In the genomic region with DNA sequence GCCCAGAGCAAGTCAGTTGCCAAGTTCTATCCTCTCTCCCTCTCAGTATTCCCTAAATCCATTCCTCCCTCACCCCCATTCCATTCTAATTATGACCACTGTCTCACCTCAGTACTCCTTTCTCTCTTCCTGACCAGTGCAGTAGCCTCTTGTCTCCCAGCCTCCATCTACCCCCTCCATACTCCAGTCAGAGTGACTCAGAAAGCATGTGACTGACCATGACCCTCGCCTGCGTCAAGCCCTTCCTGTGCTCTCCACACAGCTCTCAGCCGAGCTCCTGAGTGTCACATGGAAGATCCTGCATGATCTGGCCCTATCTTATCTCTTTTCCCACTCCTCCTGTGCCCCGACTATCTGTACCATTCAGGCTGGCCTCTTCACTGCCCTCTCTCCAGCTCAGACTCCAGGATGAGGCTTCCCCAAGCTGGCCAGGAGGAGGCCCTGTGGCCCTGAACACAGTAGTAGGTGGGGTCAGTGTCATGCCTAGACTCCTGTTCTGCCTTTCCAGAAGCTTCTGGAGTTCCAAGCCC, we compare ENCODE assay signal across 1 cellular context.
TF ChIP-seq lines count a peak whose summit lies in the region.

No MANE protein-coding gene starts in this region.

TF ChIP-seq in K562, 482 proteins besides CTCF, POLR2A, EP300 and RAD21 (continued from another document and continues in another):
- TF ChIP-seq CREB3L1 (IDR thresholded peaks at IDR 0.05; ENCODE audit: borderline replicate concordance, low read depth), result peak; percentile 47; the same call in 1 of the 2 replicates
- peak in 1 of 2 experiments; percentile 46; a peak in 2 of 4 replicates for TF ChIP-seq FOXA3 (CRISPR knock-in tag; conservative IDR thresholded peaks at IDR 0.05 in 1 of 2, IDR thresholded peaks at IDR 0.05 in 1 of 2)
- TF ChIP-seq, protein P1, sequence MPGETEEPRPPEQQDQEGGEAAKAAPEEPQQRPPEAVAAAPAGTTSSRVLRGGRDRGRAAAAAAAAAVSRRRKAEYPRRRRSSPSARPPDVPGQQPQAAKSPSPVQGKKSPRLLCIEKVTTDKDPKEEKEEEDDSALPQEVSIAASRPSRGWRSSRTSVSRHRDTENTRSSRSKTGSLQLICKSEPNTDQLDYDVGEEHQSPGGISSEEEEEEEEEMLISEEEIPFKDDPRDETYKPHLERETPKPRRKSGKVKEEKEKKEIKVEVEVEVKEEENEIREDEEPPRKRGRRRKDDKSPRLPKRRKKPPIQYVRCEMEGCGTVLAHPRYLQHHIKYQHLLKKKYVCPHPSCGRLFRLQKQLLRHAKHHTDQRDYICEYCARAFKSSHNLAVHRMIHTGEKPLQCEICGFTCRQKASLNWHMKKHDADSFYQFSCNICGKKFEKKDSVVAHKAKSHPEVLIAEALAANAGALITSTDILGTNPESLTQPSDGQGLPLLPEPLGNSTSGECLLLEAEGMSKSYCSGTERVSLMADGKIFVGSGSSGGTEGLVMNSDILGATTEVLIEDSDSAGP (CRISPR knock-in tag; IDR thresholded peaks at IDR 0.05), result no peak
- peak; percentile 59; the same call in 1 of the 2 replicates for TF ChIP-seq ATF4 (CRISPR knock-in tag; IDR thresholded peaks at IDR 0.05)
- TF ChIP-seq, protein P2, sequence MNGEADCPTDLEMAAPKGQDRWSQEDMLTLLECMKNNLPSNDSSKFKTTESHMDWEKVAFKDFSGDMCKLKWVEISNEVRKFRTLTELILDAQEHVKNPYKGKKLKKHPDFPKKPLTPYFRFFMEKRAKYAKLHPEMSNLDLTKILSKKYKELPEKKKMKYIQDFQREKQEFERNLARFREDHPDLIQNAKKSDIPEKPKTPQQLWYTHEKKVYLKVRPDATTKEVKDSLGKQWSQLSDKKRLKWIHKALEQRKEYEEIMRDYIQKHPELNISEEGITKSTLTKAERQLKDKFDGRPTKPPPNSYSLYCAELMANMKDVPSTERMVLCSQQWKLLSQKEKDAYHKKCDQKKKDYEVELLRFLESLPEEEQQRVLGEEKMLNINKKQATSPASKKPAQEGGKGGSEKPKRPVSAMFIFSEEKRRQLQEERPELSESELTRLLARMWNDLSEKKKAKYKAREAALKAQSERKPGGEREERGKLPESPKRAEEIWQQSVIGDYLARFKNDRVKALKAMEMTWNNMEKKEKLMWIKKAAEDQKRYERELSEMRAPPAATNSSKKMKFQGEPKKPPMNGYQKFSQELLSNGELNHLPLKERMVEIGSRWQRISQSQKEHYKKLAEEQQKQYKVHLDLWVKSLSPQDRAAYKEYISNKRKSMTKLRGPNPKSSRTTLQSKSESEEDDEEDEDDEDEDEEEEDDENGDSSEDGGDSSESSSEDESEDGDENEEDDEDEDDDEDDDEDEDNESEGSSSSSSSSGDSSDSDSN (IDR thresholded peaks at IDR 0.05; ENCODE audit: borderline replicate concordance in 1 of 2, low read depth in 2 of 2, low read length in 2 of 2), result 0 out of 4 replicates have a peak, but pooled peaks of 1 of the 2 experiments have one; percentile 27
- peak; percentile 75 for TF ChIP-seq GATAD2A (IDR thresholded peaks at IDR 0.05)
- peak; percentile 45; the same call in 1 of the 2 replicates for TF ChIP-seq TARDBP (IDR thresholded peaks at IDR 0.05)
- no peak for TF ChIP-seq TEAD2 (tag; IDR thresholded peaks at IDR 0.05)
- TF ChIP-seq ELK3 (CRISPR knock-in tag; IDR thresholded peaks at IDR 0.05), result no peak
- TF ChIP-seq HLTF (IDR thresholded peaks at IDR 0.05), result peak; percentile 92
- TF ChIP-seq MGA (IDR thresholded peaks at IDR 0.05), result peak; percentile 95
- TF ChIP-seq ZBTB8A (IDR thresholded peaks at IDR 0.05; ENCODE audit: partially characterized antibody), result no peak
- no peak for TF ChIP-seq GABPB2 (CRISPR knock-in tag; conservative IDR thresholded peaks at IDR 0.05)
- no peak for TF ChIP-seq SREBF2 (CRISPR knock-in tag; IDR thresholded peaks at IDR 0.05)
- peak; percentile 87 for TF ChIP-seq MAX (CRISPR knock-in tag; IDR thresholded peaks at IDR 0.05)
- peak; percentile 73 for TF ChIP-seq ETV5 (CRISPR knock-in tag; IDR thresholded peaks at IDR 0.05; ENCODE audit: low read depth)
- no peak for TF ChIP-seq MCM3 (IDR thresholded peaks at IDR 0.05)
- TF ChIP-seq NFRKB (IDR thresholded peaks at IDR 0.05; ENCODE audit: low read depth), result peak; percentile 84
- TF ChIP-seq ZNF217 (CRISPR knock-in tag; IDR thresholded peaks at IDR 0.05), result no peak
- TF ChIP-seq HEY1 (CRISPR knock-in tag; IDR thresholded peaks at IDR 0.05; ENCODE audit: borderline replicate concordance), result no peak
- no peak for TF ChIP-seq MEF2A (IDR thresholded peaks at IDR 0.05; ENCODE audit: control insufficient read depth, low read depth, low read length)
- peak; percentile 77; the same call in 1 of the 2 replicates for TF ChIP-seq ZKSCAN8 (CRISPR knock-in tag; IDR thresholded peaks at IDR 0.05)
- TF ChIP-seq ZNF518B (CRISPR knock-in tag; IDR thresholded peaks at IDR 0.05), result no peak
- TF ChIP-seq BMI1 (IDR thresholded peaks at IDR 0.05; ENCODE audit: low read length), result no peak
- peak; percentile 80; the same call in 1 of the 2 replicates for TF ChIP-seq FOXJ2 (tag; IDR thresholded peaks at IDR 0.05)
- no peak for TF ChIP-seq ZFP30 (CRISPR knock-in tag; IDR thresholded peaks at IDR 0.05; ENCODE audit: borderline replicate concordance)
- no peak for TF ChIP-seq HMBOX1 (IDR thresholded peaks at IDR 0.05)
- no peak for TF ChIP-seq FOXJ3 (CRISPR knock-in tag; IDR thresholded peaks at IDR 0.05)
